ENCODE assay signal across 9 cellular contexts in genomic region chr2:208315081-208315788, GRCh38. TPM values are rescaled to one million over a fixed set of nuclear protein-coding genes. Genes with fewer than 3 reads are reported as not detected.
DNase-seq lines count a peak whose midpoint lies in the region; ATAC-seq, FAIRE-seq and TF ChIP-seq lines count a peak whose summit lies in the region.
"Had no signal": no experiment of that assay in that cellular context is flagged by ENCODE, and none has a peak within 500 bp of the region (broad histone marks: within the 10 kb centered on the region; RNA-seq: fewer than 3 reads in every experiment).

No MANE protein-coding gene starts in this region.

- intact Hi-C loops in pancreas (cut with DNase I) = no loop called here

- H3K4me3 ChIP-seq in fibroblast of pulmonary artery (replicated peaks; ENCODE audit: low read depth, low read length) (no peak overlapping the region), neuronal stem cell (ENCODE audit: low read length in 2 of 2) (no peak overlapping the region), pancreas (no peak overlapping the region)

- no peak overlapping the region for H3K27ac ChIP-seq in neuronal stem cell (replicated peaks; ENCODE audit: low read length)
- H3K27ac ChIP-seq in pancreas = no peak overlapping the region

- no peak for FAIRE-seq in pancreas (lab: Jason Lieb, UNC)

- no peak overlapping the region for H2BK12ac ChIP-seq in neuronal stem cell (ENCODE audit: low read length)

- no peak overlapping the region for H3K14ac ChIP-seq in neuronal stem cell (ENCODE audit: low read length)

- no peak overlapping the region for H2BK120ac ChIP-seq in neuronal stem cell (ENCODE audit: low read depth, low read length)

- WGBS in neuronal stem cell (ENCODE audit: extremely low coverage in 2 of 2, insufficient read length in 2 of 2, insufficient replicate concordance in 1 of 2), 2 donors = no CpG with 5 or more reads among the region's 8 CpGs
- 83 to 87% methylated on average over 8 of the region's 8 CpGs for WGBS in pancreas, 2 donors

- TF ChIP-seq CTCF in fibroblast of pulmonary artery (IDR thresholded peaks at IDR 0.05; ENCODE audit: low read length, missing control alignments) = no peak
- no peak for TF ChIP-seq CTCF in pancreas (IDR thresholded peaks at IDR 0.05)

- H3K4me1 ChIP-seq in neuronal stem cell (ENCODE audit: control insufficient read depth in 2 of 2, insufficient read depth in 1 of 2, low read depth in 1 of 2, low read length in 2 of 2) (no peaks in the 10 kb centered on the region), pancreas (peaks cover 0 to 1% (median 0%) of the 10 kb centered on the region in 3 donors)

- peaks cover 0 to 10% of the 10 kb centered on the region in 2 donors for H3K9me3 ChIP-seq in neuronal stem cell (replicated peaks in 1 of 2; ENCODE audit: control insufficient read depth in 2 of 2, insufficient read depth in 1 of 2, low read depth in 1 of 2, low read length in 2 of 2)
- no peaks in the 10 kb centered on the region for H3K9me3 ChIP-seq in pancreas

- no peak overlapping the region for H3K4ac ChIP-seq in neuronal stem cell (ENCODE audit: low read length)

- no peak overlapping the region for H4K8ac ChIP-seq in neuronal stem cell (ENCODE audit: low read depth, low read length)

- H3K18ac ChIP-seq in neuronal stem cell (ENCODE audit: low read length) = no peak overlapping the region

- H2AFZ ChIP-seq in neuronal stem cell (ENCODE audit: low read length) = no peak overlapping the region

- no peak overlapping the region for H2BK15ac ChIP-seq in neuronal stem cell (ENCODE audit: low read length)

- H3K4me2 ChIP-seq in neuronal stem cell (ENCODE audit: insufficient read depth, low read length, poor library complexity, severe bottlenecking) = no peak overlapping the region

- H3K27me3 ChIP-seq in neuronal stem cell (ENCODE audit: control insufficient read depth in 3 of 3, insufficient read depth in 3 of 3, low read depth in 1 of 3, low read length in 3 of 3) (peaks cover 0 to 2% (median 0%) of the 10 kb centered on the region in 3 experiments), pancreas (no peaks in the 10 kb centered on the region)

- H4K91ac ChIP-seq in neuronal stem cell (ENCODE audit: low read depth, low read length, poor library complexity) = no peak overlapping the region

- H3K79me1 ChIP-seq in neuronal stem cell (ENCODE audit: low read depth, low read length) = peaks cover 3% of the 10 kb centered on the region

- ATAC-seq in GM21381 (IDR thresholded peaks at IDR 0.05; ENCODE audit: unreplicated experiment) (peak; percentile 60), HG03457 (IDR thresholded peaks at IDR 0.05; ENCODE audit: unreplicated experiment) (peak; percentile 64), pancreas (no peak)

- DNase-seq in GM04504 (ENCODE audit: low read depth) (peak; percentile 59), fibroblast of pulmonary artery (ENCODE audit: low read depth) (peak; percentile 46), NCI-H82 (lab: John Stamatoyannopoulos, UW) (no peak), T-helper 1 cell (no peak), neuronal stem cell (ENCODE audit: low spot score) (no peak), pancreas (no peak)
- DNase-seq: activated CD4-positive, alpha-beta T cell treated with anti-CD3 and anti-CD28 coated beads, Interleukin-2, amount 10 ng/mL, durations not matched to agents 7 days and 5 days had no signal

- H3K23ac ChIP-seq in neuronal stem cell (ENCODE audit: low read depth, low read length, poor library complexity) = no peak overlapping the region

- no peak overlapping the region for H2BK5ac ChIP-seq in neuronal stem cell (ENCODE audit: low read length)

- peaks cover 13 to 72% of the 10 kb centered on the region in 2 donors for H3K36me3 ChIP-seq in neuronal stem cell (replicated peaks in 1 of 2; ENCODE audit: control insufficient read depth in 2 of 2, insufficient read depth in 2 of 2, low read length in 2 of 2)
- H3K36me3 ChIP-seq in pancreas = peaks cover 0 to 27% (median 7%) of the 10 kb centered on the region in 3 donors

- H2AK5ac ChIP-seq in neuronal stem cell (ENCODE audit: low read depth, low read length) = no peak overlapping the region

- no peak overlapping the region for H3K9ac ChIP-seq in neuronal stem cell (ENCODE audit: low read depth, low read length, poor library complexity)

RNA-seq across cellular contexts. Expression of gene PIKFYVE, which starts 49.2 kb away (rescaled TPM):
- 14.6 TPM for polyA plus RNA-seq in neuronal stem cell (2013, experiment 1 of 2)
- polyA plus RNA-seq in neuronal stem cell (2013, experiment 2 of 2) = 15.1 TPM
- 10 to 100 TPM; 11.5 to 16.1 (median 14.2) TPM for total RNA-seq in pancreas
- 1 to 10 TPM; 6.0 to 7.3 TPM for polyA plus RNA-seq in pancreas

Comparison
In these comparisons a context has a peak if more than half of its experiments do, and no peak if none do; other contexts are left out.
1. DNase-seq: peak in GM04504 (single experiment) and fibroblast of pulmonary artery (single experiment); none in NCI-H82 (single experiment), T-helper 1 cell (0 of 5), neuronal stem cell (single experiment) and pancreas (0 of 6).
2. ATAC-seq: peak in GM21381 (single experiment) and HG03457 (single experiment); none in pancreas (0 of 4).